In genomic region chr5:28165116-28165515, GRCh38 we compare ENCODE assay signal across 19 cellular contexts.
DNase-seq lines count a peak whose midpoint lies in the region; ATAC-seq lines count a peak whose summit lies in the region.
"Had no signal": no experiment of that assay in that cellular context is flagged by ENCODE, and none has a peak within 500 bp of the region (broad histone marks: within the 10 kb centered on the region; RNA-seq: fewer than 3 reads in every experiment).

No MANE protein-coding gene starts in this region.

- no peak overlapping the region for H3K4me3 ChIP-seq in skeletal muscle cell (ENCODE audit: low read depth, low read length)
- H3K4me3 ChIP-seq: adrenal gland had no signal

- H3K27me3 Mint-ChIP-seq in activated T-cell treated with anti-CD3 and anti-CD28 coated beads, Interleukin-2, amount 50 U/mL, for 24 hours, result no peaks in the 10 kb centered on the region
- H3K27me3 Mint-ChIP-seq: activated CD4-positive, alpha-beta memory T cell treated with anti-CD3 and anti-CD28 coated beads for 36 hours had no signal

- peaks cover 15% of the 10 kb centered on the region for H3K9me3 Mint-ChIP-seq in activated T-cell treated with anti-CD3 and anti-CD28 coated beads, Interleukin-2, amount 50 U/mL, for 24 hours

- no peaks in the 10 kb centered on the region for H3K36me3 Mint-ChIP-seq in activated T-cell treated with anti-CD3 and anti-CD28 coated beads, Interleukin-2, amount 50 U/mL, for 24 hours (ENCODE audit: low read depth)
- H3K36me3 Mint-ChIP-seq: activated CD4-positive, alpha-beta memory T cell treated with anti-CD3 and anti-CD28 coated beads for 36 hours had no signal

- H3K27ac Mint-ChIP-seq in activated T-cell treated with anti-CD3 and anti-CD28 coated beads, Interleukin-2, amount 50 U/mL, for 24 hours, result no peak overlapping the region
- H3K27ac Mint-ChIP-seq: activated CD4-positive, alpha-beta memory T cell treated with anti-CD3 and anti-CD28 coated beads for 36 hours had no signal

- DNase-seq in NCI-H226, result peak; percentile 18
- DNase-seq in caudate nucleus (lab: John Stamatoyannopoulos, UW), result peak in 2 of 61 donors; percentile 6 to 7
- DNase-seq in islet precursor cell, result peak; percentile 57
- DNase-seq in skeletal muscle cell (ENCODE audit: low read depth), result peak; percentile 16
- no peak for DNase-seq in CD1c-positive myeloid dendritic cell (ENCODE audit: extremely low spot score)
- DNase-seq in activated T-cell treated with anti-CD3 and anti-CD28 coated beads, Interleukin-2, amount 50 U/mL, for 24 hours, result no peak
- no peak for DNase-seq in NCI-H1105 treated with DMSO at 0.1 percent for 48 hours (lab: John Stamatoyannopoulos, UW)
- DNase-seq: activated CD4-positive, alpha-beta memory T cell treated with anti-CD3 and anti-CD28 coated beads for 36 hours; adrenal gland; BE2C; DMS153; foreskin melanocyte; GOT3; NCI-H2171 treated with DMSO at 0.1 percent for 48 hours; small intestine; stimulated activated naive CD4-positive, alpha-beta T cell treated with Interleukin-2 at 50 U/mL for 16 hours had no signal

- no peaks in the 10 kb centered on the region for H3K4me1 Mint-ChIP-seq in activated T-cell treated with anti-CD3 and anti-CD28 coated beads, Interleukin-2, amount 50 U/mL, for 24 hours (ENCODE audit: low read depth)

- peak overlapping the region; percentile 18 for H3K27ac ChIP-seq in caudate nucleus (ENCODE audit: low read depth, low read length)
- H3K27ac ChIP-seq: adrenal gland, neutrophil had no signal

- no peak for ATAC-seq in HG03342 (IDR thresholded peaks at IDR 0.05; ENCODE audit: unreplicated experiment)
- ATAC-seq: SK-N-SH treated with all-trans-retinoic acid at 6 μM for 48 hours had no signal

- H3K4me3 Mint-ChIP-seq in activated T-cell treated with anti-CD3 and anti-CD28 coated beads, Interleukin-2, amount 50 U/mL, for 24 hours, result no peak overlapping the region
- H3K4me3 Mint-ChIP-seq: activated CD4-positive, alpha-beta memory T cell treated with anti-CD3 and anti-CD28 coated beads for 36 hours had no signal

Comparison
In these comparisons a context has a peak if more than half of its experiments do, and no peak if none do; other contexts are left out.
1. DNase-seq: peak in NCI-H226 (single experiment), islet precursor cell (single experiment) and skeletal muscle cell (single experiment); none in CD1c-positive myeloid dendritic cell (single experiment), activated T-cell treated with anti-CD3 and anti-CD28 coated beads, Interleukin-2, amount 50 U/mL, for 24 hours (single experiment) and NCI-H1105 treated with DMSO at 0.1 percent for 48 hours (single experiment).